In genomic region chr12:6929806-6930452, GRCh38 we compare ENCODE assay signal across 8 cellular contexts. TPM values are rescaled to one million over a fixed set of nuclear protein-coding genes. Genes with fewer than 3 reads are reported as not detected.
DNase-seq lines count a peak whose midpoint lies in the region; ATAC-seq, FAIRE-seq and TF ChIP-seq lines count a peak whose summit lies in the region.

No MANE protein-coding gene starts in this region.

- no peaks in the 10 kb centered on the region for H3K9me3 Mint-ChIP-seq in activated CD4-positive, alpha-beta T cell treated with anti-CD3 and anti-CD28 coated beads for 36 hours (ENCODE audit: low read depth)

- peak overlapping the region; percentile 61 to 80 for H3K9ac ChIP-seq in kidney (ENCODE audit: low read length in 2 of 2)

- CTCF ChIA-PET in activated CD4-positive, alpha-beta T cell treated with anti-CD3 and anti-CD28 coated beads for 36 hours (lab: Charles Lee), result interaction anchor here (0.9 to 7.4 kb wide), 3 partner anchors 8 to 27 kb away, joined by 3 to 59 read pairs (median 3); no protein-coding TSS in a partner anchor

- POLR2A ChIA-PET in activated CD4-positive, alpha-beta T cell treated with anti-CD3 and anti-CD28 coated beads for 36 hours (lab: Charles Lee), result interaction anchor here (3.7 kb wide), 1 partner anchor 15 kb away, joined by 26 read pairs; the partner anchor contains the start of genes C12orf57 and RNU7-1

- peak overlapping the region; percentile 83 for H3K4me3 Mint-ChIP-seq in activated CD4-positive, alpha-beta T cell treated with anti-CD3 and anti-CD28 coated beads for 36 hours

- 57% methylated on average over 3 of the region's 3 CpGs for WGBS in suprapubic skin

- TF ChIP-seq CTCF in ascending aorta (IDR thresholded peaks at IDR 0.05) (no peak), kidney (IDR thresholded peaks at IDR 0.05; ENCODE audit: borderline replicate concordance, extremely low read depth, insufficient read depth) (no peak), suprapubic skin (IDR thresholded peaks at IDR 0.05) (no peak)

- FAIRE-seq in kidney (lab: Jason Lieb, UNC), result no peak

- peaks cover 66% of the 10 kb centered on the region for H3K4me1 Mint-ChIP-seq in activated CD4-positive, alpha-beta T cell treated with anti-CD3 and anti-CD28 coated beads for 36 hours

- no peak for ATAC-seq in activated CD4-positive, alpha-beta T cell treated with anti-CD3 and anti-CD28 coated beads for 36 hours

- intact Hi-C loops in activated CD4-positive, alpha-beta T cell treated with anti-CD3 and anti-CD28 coated beads for 36 hours (cut with DNase I, micrococcal nuclease), result loop anchor here in 1 of 2 experiments (2.0 kb wide), 1 partner anchor 15 kb away; the partner anchor contains the start of gene ENO2
- intact Hi-C loops in ascending aorta (cut with DNase I) (loop anchor here (5.0 to 10.0 kb wide), 2 partner anchors 87 to 585 kb away; partner anchors contain the start of genes LPCAT3 and TNFRSF1A), kidney (cut with DNase I) (no loop called here)

- H3K9me3 ChIP-seq in ascending aorta (no peaks in the 10 kb centered on the region), kidney (ENCODE audit: control insufficient read depth in 1 of 2, low read length in 2 of 2) (no peaks in the 10 kb centered on the region), suprapubic skin (no peaks in the 10 kb centered on the region)

- H3K27me3 ChIP-seq in ascending aorta (no peaks in the 10 kb centered on the region), suprapubic skin (no peaks in the 10 kb centered on the region)

- peaks cover 8 to 9% of the 10 kb centered on the region in 2 donors for H3K36me3 ChIP-seq in ascending aorta
- peaks cover 3 to 10% of the 10 kb centered on the region in 2 donors for H3K36me3 ChIP-seq in kidney (ENCODE audit: control insufficient read depth in 1 of 2, insufficient read depth in 2 of 2, low read length in 2 of 2)
- peaks cover 14% of the 10 kb centered on the region for H3K36me3 ChIP-seq in suprapubic skin

- H3K27ac ChIP-seq in ascending aorta (peak overlapping the region; percentile 97 to 99), kidney (ENCODE audit: low read depth in 2 of 2, low read length in 2 of 2) (peak overlapping the region; percentile 26 to 87), suprapubic skin (peak overlapping the region; percentile 99)

- no peak for TF ChIP-seq POLR2A in suprapubic skin (IDR thresholded peaks at IDR 0.05)

- H3K27ac Mint-ChIP-seq in activated CD4-positive, alpha-beta T cell treated with anti-CD3 and anti-CD28 coated beads for 36 hours, result peak overlapping the region; percentile 48

- H3K4me1 ChIP-seq in ascending aorta (peaks cover 22 to 39% of the 10 kb centered on the region in 2 donors), kidney (ENCODE audit: control insufficient read depth in 1 of 2, insufficient read depth in 1 of 2, low read depth in 1 of 2, low read length in 2 of 2) (peaks cover 32 to 42% of the 10 kb centered on the region in 2 donors), suprapubic skin (peaks cover 71% of the 10 kb centered on the region)

- H3K27me3 Mint-ChIP-seq in activated CD4-positive, alpha-beta T cell treated with anti-CD3 and anti-CD28 coated beads for 36 hours, result no peaks in the 10 kb centered on the region

- no peak for TF ChIP-seq EP300 in suprapubic skin (IDR thresholded peaks at IDR 0.05)

- H3K36me3 Mint-ChIP-seq in activated CD4-positive, alpha-beta T cell treated with anti-CD3 and anti-CD28 coated beads for 36 hours (ENCODE audit: low read depth), result peaks cover 30% of the 10 kb centered on the region

- no peak for DNase-seq in activated CD4-positive, alpha-beta T cell treated with anti-CD3 and anti-CD28 coated beads for 36 hours
- DNase-seq in activated CD4-positive, alpha-beta T cell treated with anti-CD3 and anti-CD28 coated beads, Interleukin-2, amount 50 U/mL, for 48 hours, result no peak
- DNase-seq in ascending aorta (ENCODE audit: low spot score in 2 of 2) (no peak), kidney (peak; percentile 39), suprapubic skin (ENCODE audit: low spot score in 2 of 2) (no peak), DMS114 treated with DMSO at 0.1 percent for 48 hours (lab: John Stamatoyannopoulos, UW; ENCODE audit: unreplicated experiment) (no peak), cortex of kidney (lab: John Stamatoyannopoulos, UW) (no peak)
- no peak for DNase-seq in effector CD4-positive, alpha-beta T cell

- H3K4me3 ChIP-seq in ascending aorta (peak overlapping the region; percentile 92 to 99), kidney (ENCODE audit: low read length in 2 of 2) (peak overlapping the region; percentile 75 to 78), suprapubic skin (peak overlapping the region; percentile 91)

RNA-seq across cellular contexts. Expression of gene ATN1, which starts 2.2 kb away (rescaled TPM):
- total RNA-seq in activated CD4-positive, alpha-beta T cell treated with anti-CD3 and anti-CD28 coated beads for 36 hours, result 10 to 100 TPM; 32.2 to 32.4 TPM
- total RNA-seq in ascending aorta (207 TPM), kidney (119 TPM), suprapubic skin (100 to 1,000 TPM in 1 of 4 donors, 10 to 100 TPM in 3; 58.4 to 137 (median 67.7) TPM)
- 34.2 TPM for polyA plus RNA-seq in kidney (ENCODE audit: insufficient read depth, low read depth, low replicate concordance)

RNA-seq across cellular contexts. Expression of gene RNU7-1, which starts 13.7 kb away (rescaled TPM):
- not detected for total RNA-seq in activated CD4-positive, alpha-beta T cell treated with anti-CD3 and anti-CD28 coated beads for 36 hours
- total RNA-seq in ascending aorta (not detected), kidney (not detected), suprapubic skin (not detected)
- not detected for polyA plus RNA-seq in kidney (ENCODE audit: insufficient read depth, low read depth, low replicate concordance)

RNA-seq across cellular contexts. Expression of gene C12orf57, which starts 13.9 kb away (rescaled TPM):
- total RNA-seq in activated CD4-positive, alpha-beta T cell treated with anti-CD3 and anti-CD28 coated beads for 36 hours, result 100 to 1,000 TPM; 189 to 208 TPM
- total RNA-seq in ascending aorta (558 TPM), kidney (175 TPM), suprapubic skin (100 to 1,000 TPM; 251 to 495 (median 436) TPM)
- polyA plus RNA-seq in kidney (ENCODE audit: insufficient read depth, low read depth, low replicate concordance), result 336 TPM

RNA-seq across cellular contexts. Expression of gene ENO2, which starts 15.5 kb away (rescaled TPM):
- 100 to 1,000 TPM; 301 to 317 TPM for total RNA-seq in activated CD4-positive, alpha-beta T cell treated with anti-CD3 and anti-CD28 coated beads for 36 hours
- total RNA-seq in ascending aorta (30.3 TPM), kidney (35.7 TPM), suprapubic skin (10 to 100 TPM in 1 of 4 donors, 1 to 10 TPM in 3; 1.3 to 15.4 (median 6.9) TPM)
- polyA plus RNA-seq in kidney (ENCODE audit: insufficient read depth, low read depth, low replicate concordance), result 10.3 TPM

RNA-seq across cellular contexts. Expression of gene PTPN6, which starts 21.2 kb away (rescaled TPM):
- total RNA-seq in activated CD4-positive, alpha-beta T cell treated with anti-CD3 and anti-CD28 coated beads for 36 hours, result 100 to 1,000 TPM; 335 to 483 TPM
- total RNA-seq in ascending aorta (1.7 TPM), kidney (70.8 TPM), suprapubic skin (10 to 100 TPM; 18.5 to 59.1 (median 39.4) TPM)
- polyA plus RNA-seq in kidney (ENCODE audit: insufficient read depth, low read depth, low replicate concordance), result 38.0 TPM
